Comparison of ENCODE assay signal across 21 cellular contexts in genomic region chr1:184376359-184376758, GRCh38.
"Had no signal": no experiment of that assay in that cellular context is flagged by ENCODE, and none has a peak within 500 bp of the region (broad histone marks: within the 10 kb centered on the region; RNA-seq: fewer than 3 reads in every experiment).

No MANE protein-coding gene starts in this region.

- H3K4me3 Mint-ChIP-seq: effector memory CD8-positive, alpha-beta T cell; naive B cell; nephron; stimulated activated naive B cell treated with anti-CD40 and anti-IgM and Interleukin-4, amounts not matched to agents 10 μg/mL and 1 μg/mL and 100 μg/mL, for 72 hours; stimulated activated naive CD8-positive, alpha-beta T cell treated with anti-CD3 and anti-CD28 coated beads, Interleukin-15, amount 100 ng/mL, for 72 hours had no signal

- H3K9me3 Mint-ChIP-seq: effector memory CD8-positive, alpha-beta T cell; naive B cell; nephron; stimulated activated naive B cell treated with anti-CD40 and anti-IgM and Interleukin-4, amounts not matched to agents 10 μg/mL and 1 μg/mL and 100 μg/mL, for 72 hours; stimulated activated naive CD8-positive, alpha-beta T cell treated with anti-CD3 and anti-CD28 coated beads, Interleukin-15, amount 100 ng/mL, for 72 hours had no signal

- H3K27ac Mint-ChIP-seq: effector memory CD8-positive, alpha-beta T cell; nephron; stimulated activated naive B cell treated with anti-CD40 and anti-IgM and Interleukin-4, amounts not matched to agents 10 μg/mL and 1 μg/mL and 100 μg/mL, for 72 hours; stimulated activated naive CD8-positive, alpha-beta T cell treated with anti-CD3 and anti-CD28 coated beads, Interleukin-15, amount 100 ng/mL, for 72 hours had no signal

- DNase-seq: cortex of kidney; effector memory CD8-positive, alpha-beta T cell; heart left ventricle; hippocampal formation; mesendoderm; naive B cell; posterior cingulate gyrus; sigmoid colon; stimulated activated CD4-positive, alpha-beta T cell treated with anti-CD3 and anti-CD28 coated beads, Interleukin-2, amount 100 ng/mL, for 24 hours; stimulated activated CD4-positive, alpha-beta T cell treated with anti-CD3 and anti-CD28 coated beads, Interleukin-4, amount 100 ng/mL, for 4 hours; stimulated activated naive B cell treated with anti-CD40 and anti-IgM and Interleukin-4, amounts not matched to agents 10 μg/mL and 1 μg/mL and 100 μg/mL, for 72 hours; stimulated activated naive CD8-positive, alpha-beta T cell treated with anti-CD3 and anti-CD28 coated beads, Interleukin-15, amount 100 ng/mL, for 72 hours; testis; upper lobe of right lung had no signal

- H3K27ac ChIP-seq: epithelial cell of prostate, esophagus muscularis mucosa, heart left ventricle, sigmoid colon, skin epidermis, testis, tibial nerve, upper lobe of right lung, vagina had no signal

- H3K4me3 ChIP-seq: esophagus muscularis mucosa, heart left ventricle, sigmoid colon, skin epidermis, testis, tibial nerve, upper lobe of right lung, vagina had no signal

- FAIRE-seq: frontal cortex had no signal

- H3K4me1 ChIP-seq: testis, tibial nerve, upper lobe of right lung, vagina had no signal

- H3K36me3 ChIP-seq: esophagus muscularis mucosa, heart left ventricle, sigmoid colon, tibial nerve, upper lobe of right lung, vagina had no signal

- H3K36me3 Mint-ChIP-seq: naive B cell; stimulated activated naive B cell treated with anti-CD40 and anti-IgM and Interleukin-4, amounts not matched to agents 10 μg/mL and 1 μg/mL and 100 μg/mL, for 72 hours had no signal

- H3K4me1 Mint-ChIP-seq: naive B cell; nephron; stimulated activated naive B cell treated with anti-CD40 and anti-IgM and Interleukin-4, amounts not matched to agents 10 μg/mL and 1 μg/mL and 100 μg/mL, for 72 hours; stimulated activated naive CD8-positive, alpha-beta T cell treated with anti-CD3 and anti-CD28 coated beads, Interleukin-15, amount 100 ng/mL, for 72 hours had no signal

- ATAC-seq: effector memory CD8-positive, alpha-beta T cell; heart left ventricle; stimulated activated naive B cell treated with anti-CD40 and anti-IgM and Interleukin-4, amounts not matched to agents 10 μg/mL and 1 μg/mL and 100 μg/mL, for 72 hours; stimulated activated naive CD8-positive, alpha-beta T cell treated with anti-CD3 and anti-CD28 coated beads, Interleukin-15, amount 100 ng/mL, for 72 hours; upper lobe of right lung had no signal

- H3K27me3 ChIP-seq: esophagus muscularis mucosa, heart left ventricle, sigmoid colon, testis, tibial nerve, upper lobe of right lung, vagina had no signal

- H3K9me3 ChIP-seq: esophagus muscularis mucosa, heart left ventricle, sigmoid colon, testis, tibial nerve, upper lobe of right lung, vagina had no signal
